ENCODE assay signal across 8 cellular contexts in the genomic region with DNA sequence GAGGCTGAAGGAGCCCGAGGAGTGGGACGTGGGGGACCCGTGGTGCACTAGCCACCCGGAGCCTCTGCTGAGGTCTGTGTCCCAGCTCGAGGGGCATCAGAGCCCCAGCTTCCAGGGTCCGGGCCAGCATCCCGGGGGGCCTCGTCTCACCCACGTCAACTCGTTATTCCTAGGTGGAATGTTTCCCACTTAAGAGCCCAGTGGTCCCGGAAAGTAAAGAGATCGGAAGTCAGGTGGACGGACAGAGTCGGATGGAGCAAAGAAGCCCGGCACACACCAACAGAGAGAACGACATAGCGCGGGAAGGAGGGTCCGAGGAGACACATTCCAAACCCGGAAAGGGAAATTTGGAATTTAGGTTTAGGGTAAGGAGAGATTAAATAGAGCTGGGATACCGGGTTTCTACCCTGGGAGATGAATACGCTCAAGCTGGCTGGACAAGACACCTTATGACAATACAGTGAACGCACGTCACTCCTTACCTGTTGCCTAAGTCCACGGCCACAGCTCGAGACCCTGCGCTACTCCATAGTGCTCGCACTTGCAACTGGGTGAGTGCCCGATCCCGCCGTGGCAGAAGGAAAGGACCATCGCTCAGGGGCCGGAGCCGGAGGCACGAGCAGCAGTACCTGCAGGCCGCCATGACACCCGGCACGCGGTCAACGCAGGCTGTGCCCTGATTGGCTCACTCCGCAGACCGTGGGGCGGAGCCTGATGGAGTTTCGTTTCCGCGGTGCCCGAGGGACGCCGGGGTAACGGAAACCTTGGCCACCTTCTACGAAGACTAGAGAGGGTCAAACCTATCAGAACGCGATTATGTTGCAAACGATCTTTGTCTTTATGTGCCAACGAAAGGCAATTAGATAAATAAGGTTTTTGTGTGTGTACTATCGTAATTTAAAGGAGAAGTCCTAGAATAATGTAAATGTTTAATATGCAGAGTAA. TPM values are rescaled to one million over a fixed set of nuclear protein-coding genes. Genes with fewer than 3 reads are reported as not detected.
DNase-seq lines count a peak whose midpoint lies in the region; ATAC-seq and TF ChIP-seq lines count a peak whose summit lies in the region.

A gene (minus strand): TSS at position 664 of the 945 bp plus-strand sequence. CDS start 21 bp downstream, at position 643.

- peaks cover 8% of the 10 kb centered on the region; the same call in 1 of the 2 replicates for H3K36me3 ChIP-seq in DND-41 (ENCODE audit: insufficient read depth, low read length)
- H3K36me3 ChIP-seq in GM23248 (ENCODE audit: low read depth), result no peaks in the 10 kb centered on the region
- no peaks in the 10 kb centered on the region for H3K36me3 ChIP-seq in fibroblast of lung (ENCODE audit: control insufficient read depth, insufficient read depth, low read length)

- H3K27me3 ChIP-seq in DND-41 (ENCODE audit: insufficient read depth, low read length, poor library complexity) (no peaks in the 10 kb centered on the region), GM23248 (replicated peaks; ENCODE audit: insufficient read depth) (no peaks in the 10 kb centered on the region), fibroblast of lung (ENCODE audit: control insufficient read depth, insufficient read depth, low read length) (peaks cover 2% of the 10 kb centered on the region)

- in situ Hi-C loops in GM23248 (cut with MboI), result no loop called here

- H3K4me1 Mint-ChIP-seq in activated T-helper 1 cell treated with anti-CD3 and anti-CD28 coated beads, Interleukin-12 subunit alpha, Interleukin-12 subunit beta, Interleukin-2, Interleukin-4 antibody, amounts not matched to agents 30 ng/mL and 10 ng/mL and 1 ng/mL, durations not matched to agents 14 hours and 24 hours and 36 hours (ENCODE audit: low read depth), result peaks cover 39% of the 10 kb centered on the region
- H3K4me1 Mint-ChIP-seq in naive thymus-derived CD8-positive, alpha-beta T cell, result peaks cover 17 to 44% (median 36%) of the 10 kb centered on the region in 4 donors

- peak within 1 kb of the TSS; percentile 79 for H3K9ac ChIP-seq in DND-41 (ENCODE audit: low read depth, low read length)
- H3K9ac ChIP-seq in GM23248, result peak within 1 kb of the TSS; percentile 75
- H3K9ac ChIP-seq in fibroblast of lung (ENCODE audit: insufficient read depth, low read length), result peak within 1 kb of the TSS; percentile 73

- H3K4me1 ChIP-seq in DND-41 (ENCODE audit: insufficient read depth, low read length) (peaks cover 27% of the 10 kb centered on the region), GM23248 (ENCODE audit: insufficient read depth) (peaks cover 22% of the 10 kb centered on the region), fibroblast of lung (ENCODE audit: control insufficient read depth, extremely low read depth, insufficient read depth, low read length) (no peaks in the 10 kb centered on the region)

- H3K4me2 ChIP-seq in DND-41 (ENCODE audit: insufficient read depth, low read length) (peak within 1 kb of the TSS; percentile 72), GM23248 (ENCODE audit: unreplicated experiment) (peak within 1 kb of the TSS; percentile 84), fibroblast of lung (ENCODE audit: extremely low read depth, insufficient read depth, low read length) (peak within 1 kb of the TSS; percentile 92)

- POLR2A ChIA-PET in naive thymus-derived CD8-positive, alpha-beta T cell (lab: Charles Lee), result interaction anchor here (0.6 to 1.9 kb wide), 2 partner anchors 76 to 174 kb away, joined by 4 to 7 read pairs; a partner anchor contains a TSS

- DNase-seq in DND-41 (peak; percentile 96), GM23248 (peak; percentile 97), Kasumi-1 (lab: John Stamatoyannopoulos, UW) (peak; percentile 95 to 96), RPMI7951 (ENCODE audit: low read depth) (peak; percentile 94), fibroblast of lung (ENCODE audit: low read depth in 2 of 2) (peak; percentile 90 to 95)
- peak; percentile 92 for DNase-seq in activated T-helper 1 cell treated with anti-CD3 and anti-CD28 coated beads, Interleukin-12 subunit alpha, Interleukin-12 subunit beta, Interleukin-2, Interleukin-4 antibody, amounts not matched to agents 30 ng/mL and 10 ng/mL and 1 ng/mL, durations not matched to agents 14 hours and 24 hours and 36 hours (ENCODE audit: low spot score)
- DNase-seq in naive thymus-derived CD8-positive, alpha-beta T cell, result peak; percentile 81 to 95 (median 90)
- peak; percentile 79 to 90 (median 84) for DNase-seq in stimulated activated naive CD4-positive, alpha-beta T cell (lab: John Stamatoyannopoulos, UW)

- H3K27ac ChIP-seq in DND-41 (ENCODE audit: low read length) (peak within 1 kb of the TSS; percentile 91), GM23248 (no peak within 1 kb of the TSS), fibroblast of lung (ENCODE audit: insufficient read depth, low read length) (peak within 1 kb of the TSS; percentile 84)

- TF ChIP-seq CTCF in DND-41 (IDR thresholded peaks at IDR 0.05; ENCODE audit: borderline replicate concordance, extremely low read depth, low read length, poor library complexity, severe bottlenecking) (no peak), fibroblast of lung (conservative IDR thresholded peaks at IDR 0.05 in 1 of 2, IDR thresholded peaks at IDR 0.05 in 1 of 2; ENCODE audit: low read depth in 1 of 2, low read length in 2 of 2) (no peak)

- no peaks in the 10 kb centered on the region for H3K9me2 ChIP-seq in GM23248 (ENCODE audit: insufficient read depth)

- no peaks in the 10 kb centered on the region for H3F3A ChIP-seq in GM23248 (ENCODE audit: insufficient read depth)

- peak within 1 kb of the TSS; percentile 89 for H3K27ac Mint-ChIP-seq in activated T-helper 1 cell treated with anti-CD3 and anti-CD28 coated beads, Interleukin-12 subunit alpha, Interleukin-12 subunit beta, Interleukin-2, Interleukin-4 antibody, amounts not matched to agents 30 ng/mL and 10 ng/mL and 1 ng/mL, durations not matched to agents 14 hours and 24 hours and 36 hours
- H3K27ac Mint-ChIP-seq in naive thymus-derived CD8-positive, alpha-beta T cell, result peak within 1 kb of the TSS; percentile 91 to 99 (median 96)

- H3K9me3 ChIP-seq in DND-41 (ENCODE audit: insufficient read depth, low read length, severe bottlenecking), result no peaks in the 10 kb centered on the region
- H3K9me3 ChIP-seq in GM23248 (ENCODE audit: low read depth), result no peaks in the 10 kb centered on the region
- no peaks in the 10 kb centered on the region for H3K9me3 ChIP-seq in fibroblast of lung (ENCODE audit: control insufficient read depth, insufficient read depth, low read depth, low read length)

- peak within 1 kb of the TSS; percentile 98 for H2AFZ ChIP-seq in DND-41 (ENCODE audit: low read depth, low read length)
- H2AFZ ChIP-seq in GM23248, result peak within 1 kb of the TSS; percentile 95
- H2AFZ ChIP-seq in fibroblast of lung (ENCODE audit: low read length), result peak within 1 kb of the TSS; percentile 100

- intact Hi-C loops in activated T-helper 1 cell treated with anti-CD3 and anti-CD28 coated beads, Interleukin-12 subunit alpha, Interleukin-12 subunit beta, Interleukin-2, Interleukin-4 antibody, amounts not matched to agents 30 ng/mL and 10 ng/mL and 1 ng/mL, durations not matched to agents 14 hours and 24 hours and 36 hours (cut with micrococcal nuclease), result loop anchor here (1.0 to 10.0 kb wide), 10 partner anchors 76 to 1906 kb away; a partner anchor contains a TSS

- H3K4me3 ChIP-seq in DND-41 (ENCODE audit: low read depth in 1 of 2, low read length in 2 of 2), result peak within 1 kb of the TSS; percentile 86 to 91
- H3K4me3 ChIP-seq in GM23248, result peak within 1 kb of the TSS; percentile 97
- H3K4me3 ChIP-seq in fibroblast of lung (replicated peaks in 1 of 4; ENCODE audit: control extremely low read depth in 1 of 4, insufficient read depth in 1 of 4, low read depth in 3 of 4, low read length in 4 of 4), result peak within 1 kb of the TSS; percentile 82 to 100 (median 100)

- peaks cover 2% of the 10 kb centered on the region for H3K27me3 Mint-ChIP-seq in activated T-helper 1 cell treated with anti-CD3 and anti-CD28 coated beads, Interleukin-12 subunit alpha, Interleukin-12 subunit beta, Interleukin-2, Interleukin-4 antibody, amounts not matched to agents 30 ng/mL and 10 ng/mL and 1 ng/mL, durations not matched to agents 14 hours and 24 hours and 36 hours (ENCODE audit: insufficient read depth)
- H3K27me3 Mint-ChIP-seq in naive thymus-derived CD8-positive, alpha-beta T cell, result peaks cover 0 to 1% (median 0%) of the 10 kb centered on the region in 5 donors

- peak; percentile 100 for ATAC-seq in DND-41 (ENCODE audit: insufficient read depth, low read depth)
- ATAC-seq in naive thymus-derived CD8-positive, alpha-beta T cell, result peak; percentile 100

- no peaks in the 10 kb centered on the region for H3K9me3 Mint-ChIP-seq in activated T-helper 1 cell treated with anti-CD3 and anti-CD28 coated beads, Interleukin-12 subunit alpha, Interleukin-12 subunit beta, Interleukin-2, Interleukin-4 antibody, amounts not matched to agents 30 ng/mL and 10 ng/mL and 1 ng/mL, durations not matched to agents 14 hours and 24 hours and 36 hours
- H3K9me3 Mint-ChIP-seq in naive thymus-derived CD8-positive, alpha-beta T cell, result no peaks in the 10 kb centered on the region

- peaks cover 18% of the 10 kb centered on the region for H3K36me3 Mint-ChIP-seq in activated T-helper 1 cell treated with anti-CD3 and anti-CD28 coated beads, Interleukin-12 subunit alpha, Interleukin-12 subunit beta, Interleukin-2, Interleukin-4 antibody, amounts not matched to agents 30 ng/mL and 10 ng/mL and 1 ng/mL, durations not matched to agents 14 hours and 24 hours and 36 hours (ENCODE audit: low read depth)
- H3K36me3 Mint-ChIP-seq in naive thymus-derived CD8-positive, alpha-beta T cell, result peaks cover 0 to 15% (median 14%) of the 10 kb centered on the region in 3 donors

- peak within 1 kb of the TSS; percentile 98 for H3K4me3 Mint-ChIP-seq in activated T-helper 1 cell treated with anti-CD3 and anti-CD28 coated beads, Interleukin-12 subunit alpha, Interleukin-12 subunit beta, Interleukin-2, Interleukin-4 antibody, amounts not matched to agents 30 ng/mL and 10 ng/mL and 1 ng/mL, durations not matched to agents 14 hours and 24 hours and 36 hours
- H3K4me3 Mint-ChIP-seq in naive thymus-derived CD8-positive, alpha-beta T cell, result peak within 1 kb of the TSS; percentile 94 to 98 (median 97)

- H3K79me2 ChIP-seq in DND-41 (ENCODE audit: insufficient read depth, low read length), result peaks cover 52% of the 10 kb centered on the region
- H3K79me2 ChIP-seq in GM23248 (ENCODE audit: insufficient read depth), result peaks cover 55% of the 10 kb centered on the region
- peaks cover 34% of the 10 kb centered on the region for H3K79me2 ChIP-seq in fibroblast of lung (ENCODE audit: control insufficient read depth, insufficient read depth, low read length)

- H4K20me1 ChIP-seq in DND-41 (ENCODE audit: insufficient read depth, low read length) (peaks cover 4% of the 10 kb centered on the region; the same call in 1 of the 2 replicates), GM23248 (ENCODE audit: insufficient read depth) (no peaks in the 10 kb centered on the region), fibroblast of lung (ENCODE audit: control insufficient read depth, extremely low read depth, insufficient read depth, low read length) (no peaks in the 10 kb centered on the region)

- 1% methylated on average over 54 to 56 of the region's 56 CpGs for WGBS in GM23248 (ENCODE audit: low coverage in 1 of 2, low lambda C conversion rate in 2 of 2, missing lambda C conversion rate in 2 of 2), 2 experiments

RNA-seq across cellular contexts. Expression of the gene that starts here (rescaled TPM):
- 17.3 and 33.9 TPM in 2 replicates for total RNA-seq in GM23248 (2014; rRNA removed; shearing (Covaris generic))
- polyA plus RNA-seq in GM23248 (2016; fragmentation: Nextera tagmentation; extraction: Ambion mirVana), result 20.6 and 21.9 TPM in 2 replicates
- total RNA-seq in RPMI7951 (2014; rRNA removed; shearing (Covaris generic)), result 36.1 and 44.6 TPM in 2 replicates
- 65.1 and 71.1 TPM in 2 replicates for total RNA-seq in activated T-helper 1 cell treated with anti-CD3 and anti-CD28 coated beads, Interleukin-12 subunit alpha, Interleukin-12 subunit beta, Interleukin-2, Interleukin-4 antibody, amounts not matched to agents 30 ng/mL and 10 ng/mL and 1 ng/mL, durations not matched to agents 14 hours and 24 hours and 36 hours
- total RNA-seq in fibroblast of lung, result 14.2 and 20.0 TPM in 2 replicates
- 13.1 and 17.9 TPM in 2 replicates for polyA plus RNA-seq in fibroblast of lung
- polyA plus RNA-seq in fibroblast of lung (2012), result 8.4 and 12.8 TPM in 2 replicates
- polyA minus RNA-seq in fibroblast of lung (ENCODE audit: low replicate concordance), result 0.27 and 2.2 TPM in 2 replicates
- total RNA-seq in naive thymus-derived CD8-positive, alpha-beta T cell, result 10 to 100 TPM; 28.5 to 29.5 TPM
- polyA plus RNA-seq in naive thymus-derived CD8-positive, alpha-beta T cell, result 10 to 100 TPM; 21.3 to 26.2 (median 24.1) TPM
